29 cellular contexts compared by ENCODE assay signal in genomic region chr12:71436696-71437095, GRCh38.
"Had no signal": no experiment of that assay in that cellular context is flagged by ENCODE, and none has a peak within 500 bp of the region (broad histone marks: within the 10 kb centered on the region; RNA-seq: fewer than 3 reads in every experiment).

No MANE protein-coding gene starts in this region.

- H3K36me3 Mint-ChIP-seq: stimulated activated effector memory CD8-positive, alpha-beta T cell treated with anti-CD3 and anti-CD28 coated beads, Interleukin-12 subunit alpha, Interleukin-12 subunit beta, amount 100 ng/mL, for 72 hours; stimulated activated memory B cell treated with anti-CD40 and anti-IgM and Interleukin-4, amounts not matched to agents 10 μg/mL and 1 μg/mL and 100 μg/mL, for 72 hours; type B pancreatic cell had no signal

- H3K4me3 Mint-ChIP-seq: stimulated activated effector memory CD8-positive, alpha-beta T cell treated with anti-CD3 and anti-CD28 coated beads, Interleukin-12 subunit alpha, Interleukin-12 subunit beta, amount 100 ng/mL, for 72 hours; stimulated activated memory B cell treated with anti-CD40 and anti-IgM and Interleukin-4, amounts not matched to agents 10 μg/mL and 1 μg/mL and 100 μg/mL, for 72 hours; stimulated activated naive B cell treated with anti-CD40 and anti-IgM and Interleukin-4, amounts not matched to agents 10 μg/mL and 1 μg/mL and 100 μg/mL, for 72 hours; stimulated activated naive CD8-positive, alpha-beta T cell treated with anti-CD3 and anti-CD28 coated beads, Interleukin-15, amount 100 ng/mL, for 72 hours; stimulated activated naive CD8-positive, alpha-beta T cell treated with anti-CD3 and anti-CD28 coated beads, Interleukin-15, Interleukin-2, amounts not matched to agents 100 ng/mL and 50 ng/mL, for 24 hours; type B pancreatic cell had no signal

- H3K27ac Mint-ChIP-seq: stimulated activated effector memory CD8-positive, alpha-beta T cell treated with anti-CD3 and anti-CD28 coated beads, Interleukin-12 subunit alpha, Interleukin-12 subunit beta, amount 100 ng/mL, for 72 hours; stimulated activated memory B cell treated with anti-CD40 and anti-IgM and Interleukin-4, amounts not matched to agents 10 μg/mL and 1 μg/mL and 100 μg/mL, for 72 hours; stimulated activated naive B cell treated with anti-CD40 and anti-IgM and Interleukin-4, amounts not matched to agents 10 μg/mL and 1 μg/mL and 100 μg/mL, for 72 hours; stimulated activated naive CD8-positive, alpha-beta T cell treated with anti-CD3 and anti-CD28 coated beads, Interleukin-15, amount 100 ng/mL, for 72 hours; stimulated activated naive CD8-positive, alpha-beta T cell treated with anti-CD3 and anti-CD28 coated beads, Interleukin-15, Interleukin-2, amounts not matched to agents 100 ng/mL and 50 ng/mL, for 24 hours; type B pancreatic cell had no signal

- DNase-seq: stimulated activated CD4-positive, alpha-beta T cell treated with anti-CD3 and anti-CD28 coated beads, Interleukin-2, amount 100 ng/mL, for 48 hours; stimulated activated CD4-positive, alpha-beta T cell treated with anti-CD3 and anti-CD28 coated beads, Interleukin-4, amount 100 ng/mL, for 1 hour; stimulated activated CD4-positive, alpha-beta T cell treated with anti-CD3 and anti-CD28 coated beads, Interleukin-4, amount 100 ng/mL, for 24 hours; stimulated activated CD4-positive, alpha-beta T cell treated with anti-CD3 and anti-CD28 coated beads, Interleukin-4, amount 100 ng/mL, for 4 hours; stimulated activated CD8-positive, alpha-beta memory T cell treated with anti-CD3 and anti-CD28 coated beads, Interleukin-4, amount 100 ng/mL, for 48 hours; stimulated activated naive B cell treated with anti-CD40 and anti-IgM and Interleukin-4, amounts not matched to agents 10 μg/mL and 1 μg/mL and 100 μg/mL, for 72 hours; stimulated activated naive CD4-positive, alpha-beta T cell; stimulated activated naive CD4-positive, alpha-beta T cell treated with Interleukin-2 at 50 U/mL for 16 hours; stimulated activated naive CD8-positive, alpha-beta T cell treated with anti-CD3 and anti-CD28 coated beads, Interleukin-15, amount 100 ng/mL, for 72 hours; stimulated activated naive CD8-positive, alpha-beta T cell treated with anti-CD3 and anti-CD28 coated beads, Interleukin-15, Interleukin-2, amounts not matched to agents 100 U/mL and 50 U/mL, for 24 hours; stomach; substantia nigra; testis; thyroid gland; tibial artery; transverse colon; trophoblast cell; upper lobe of left lung; upper lobe of right lung; uterus had no signal

- H3K27ac ChIP-seq: stomach, suprapubic skin, testis, thoracic aorta, thyroid gland, tibial artery, tibial nerve, transverse colon, upper lobe of left lung, upper lobe of right lung, uterus, vagina had no signal

- H3K27me3 ChIP-seq: testis, thyroid gland had no signal

- ATAC-seq: stimulated activated effector memory CD8-positive, alpha-beta T cell treated with anti-CD3 and anti-CD28 coated beads, Interleukin-12 subunit alpha, Interleukin-12 subunit beta, amount 100 ng/mL, for 72 hours; stimulated activated memory B cell treated with anti-CD40 and anti-IgM and Interleukin-4, amounts not matched to agents 10 μg/mL and 1 μg/mL and 100 μg/mL, for 72 hours; stimulated activated naive B cell treated with anti-CD40 and anti-IgM and Interleukin-4, amounts not matched to agents 10 μg/mL and 1 μg/mL and 100 μg/mL, for 72 hours; stimulated activated naive CD8-positive, alpha-beta T cell treated with anti-CD3 and anti-CD28 coated beads, Interleukin-15, amount 100 ng/mL, for 72 hours; stimulated activated naive CD8-positive, alpha-beta T cell treated with anti-CD3 and anti-CD28 coated beads, Interleukin-15, Interleukin-2, amounts not matched to agents 100 U/mL and 50 U/mL, for 24 hours; upper lobe of right lung had no signal

- H3K4me3 ChIP-seq: stomach, suprapubic skin, testis, thoracic aorta, thyroid gland, tibial artery, tibial nerve, transverse colon, upper lobe of left lung, upper lobe of right lung, uterus, vagina had no signal

- H3K36me3 ChIP-seq: stomach, suprapubic skin, thoracic aorta, thyroid gland, tibial artery, tibial nerve, transverse colon, upper lobe of left lung, upper lobe of right lung, uterus, vagina had no signal

- H3K9me3 ChIP-seq: testis, thoracic aorta, thyroid gland, upper lobe of right lung, uterus, vagina had no signal

- FAIRE-seq: urothelium cell line had no signal
